In the genomic region with DNA sequence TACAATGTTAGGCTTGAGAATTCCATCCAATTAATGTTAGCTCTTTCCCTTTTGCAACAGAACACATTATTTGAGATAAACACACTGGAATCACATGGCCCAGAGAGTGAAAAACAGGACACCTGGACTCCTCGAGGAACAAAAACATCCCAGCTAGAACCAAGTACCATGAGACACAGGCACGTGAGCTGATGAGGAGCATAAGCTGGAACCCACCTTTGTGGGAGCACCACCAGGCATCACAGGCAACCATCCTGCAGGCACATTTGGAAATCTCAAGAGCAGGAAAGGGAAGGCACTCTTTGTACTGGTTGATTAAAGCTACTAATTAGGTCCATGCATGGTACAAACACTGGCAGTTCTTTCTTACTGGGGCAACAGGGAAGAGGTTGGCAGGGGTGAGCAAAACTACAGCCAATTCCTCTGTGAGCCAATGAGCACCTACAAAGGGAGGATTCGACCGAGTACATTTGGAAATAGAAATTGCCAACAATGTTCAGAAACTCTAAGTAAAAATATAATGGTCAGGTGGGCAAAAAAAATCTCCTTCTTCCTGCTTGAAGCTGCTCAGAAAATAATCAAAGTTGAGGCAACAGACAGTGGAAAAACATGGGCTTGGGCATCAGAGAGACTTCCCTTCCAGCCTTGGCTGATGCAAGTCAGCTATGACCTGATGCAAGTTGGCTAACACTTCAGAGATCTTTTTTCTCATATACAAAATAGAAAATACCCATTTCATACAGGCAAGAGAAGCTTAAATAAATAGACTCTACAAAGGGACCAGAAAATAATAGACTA, we compare ENCODE assay signal across 1 cellular context.
A peak's percentile ranks its signal among the peaks of the same experiment; 100 is the strongest.
TF ChIP-seq lines count a peak whose summit lies in the region.

No MANE protein-coding gene starts in this region.

TF ChIP-seq in K562, 482 proteins besides CTCF, POLR2A, EP300 and RAD21 (continued from another document):
- TF ChIP-seq, protein P1, sequence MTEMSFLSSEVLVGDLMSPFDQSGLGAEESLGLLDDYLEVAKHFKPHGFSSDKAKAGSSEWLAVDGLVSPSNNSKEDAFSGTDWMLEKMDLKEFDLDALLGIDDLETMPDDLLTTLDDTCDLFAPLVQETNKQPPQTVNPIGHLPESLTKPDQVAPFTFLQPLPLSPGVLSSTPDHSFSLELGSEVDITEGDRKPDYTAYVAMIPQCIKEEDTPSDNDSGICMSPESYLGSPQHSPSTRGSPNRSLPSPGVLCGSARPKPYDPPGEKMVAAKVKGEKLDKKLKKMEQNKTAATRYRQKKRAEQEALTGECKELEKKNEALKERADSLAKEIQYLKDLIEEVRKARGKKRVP (CRISPR knock-in tag; IDR thresholded peaks at IDR 0.05): peak; percentile 71
- TF ChIP-seq, protein P2, sequence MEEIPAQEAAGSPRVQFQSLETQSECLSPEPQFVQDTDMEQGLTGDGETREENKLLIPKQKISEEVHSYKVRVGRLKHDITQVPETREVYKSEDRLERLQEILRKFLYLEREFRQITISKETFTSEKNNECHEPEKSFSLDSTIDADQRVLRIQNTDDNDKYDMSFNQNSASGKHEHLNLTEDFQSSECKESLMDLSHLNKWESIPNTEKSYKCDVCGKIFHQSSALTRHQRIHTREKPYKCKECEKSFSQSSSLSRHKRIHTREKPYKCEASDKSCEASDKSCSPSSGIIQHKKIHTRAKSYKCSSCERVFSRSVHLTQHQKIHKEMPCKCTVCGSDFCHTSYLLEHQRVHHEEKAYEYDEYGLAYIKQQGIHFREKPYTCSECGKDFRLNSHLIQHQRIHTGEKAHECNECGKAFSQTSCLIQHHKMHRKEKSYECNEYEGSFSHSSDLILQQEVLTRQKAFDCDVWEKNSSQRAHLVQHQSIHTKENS (CRISPR knock-in tag; IDR thresholded peaks at IDR 0.05): no peak
- TF ChIP-seq, protein P3, sequence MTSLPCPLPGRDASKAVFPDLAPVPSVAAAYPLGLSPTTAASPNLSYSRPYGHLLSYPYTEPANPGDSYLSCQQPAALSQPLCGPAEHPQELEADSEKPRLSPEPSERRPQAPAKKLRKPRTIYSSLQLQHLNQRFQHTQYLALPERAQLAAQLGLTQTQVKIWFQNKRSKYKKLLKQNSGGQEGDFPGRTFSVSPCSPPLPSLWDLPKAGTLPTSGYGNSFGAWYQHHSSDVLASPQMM (CRISPR knock-in tag; IDR thresholded peaks at IDR 0.05): no peak
- TF ChIP-seq, protein P4, sequence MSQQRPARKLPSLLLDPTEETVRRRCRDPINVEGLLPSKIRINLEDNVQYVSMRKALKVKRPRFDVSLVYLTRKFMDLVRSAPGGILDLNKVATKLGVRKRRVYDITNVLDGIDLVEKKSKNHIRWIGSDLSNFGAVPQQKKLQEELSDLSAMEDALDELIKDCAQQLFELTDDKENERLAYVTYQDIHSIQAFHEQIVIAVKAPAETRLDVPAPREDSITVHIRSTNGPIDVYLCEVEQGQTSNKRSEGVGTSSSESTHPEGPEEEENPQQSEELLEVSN (IDR thresholded peaks at IDR 0.05; ENCODE audit: borderline replicate concordance in 1 of 2, extremely low read depth in 1 of 2, insufficient read depth in 1 of 2, insufficient read length in 1 of 2, low read depth in 1 of 2, low read length in 1 of 2, poor library complexity in 1 of 2, severe bottlenecking in 1 of 2): no peak
- TF ChIP-seq BMI1 (IDR thresholded peaks at IDR 0.05; ENCODE audit: low read length) (no peak), KLF13 (tag; IDR thresholded peaks at IDR 0.05; ENCODE audit: borderline replicate concordance, low read depth) (no peak), HIVEP1 (CRISPR knock-in tag; IDR thresholded peaks at IDR 0.05) (no peak), KDM2B (CRISPR knock-in tag; IDR thresholded peaks at IDR 0.05) (no peak), HNRNPH1 (optimal IDR thresholded peaks at IDR 0.05; ENCODE audit: low read depth, low read length) (no peak), CREM (IDR thresholded peaks at IDR 0.05; ENCODE audit: low read depth) (no peak), ETS2 (tag; IDR thresholded peaks at IDR 0.05; ENCODE audit: borderline replicate concordance, poor library complexity, severe bottlenecking) (no peak), JUND (IDR thresholded peaks at IDR 0.05; ENCODE audit: borderline replicate concordance, low read depth, low read length) (peak; percentile 13; the same call in 1 of the 2 replicates), JUND (tag; IDR thresholded peaks at IDR 0.05; ENCODE audit: borderline replicate concordance, low read depth, low read length) (no peak), CEBPG (CRISPR knock-in tag; IDR thresholded peaks at IDR 0.05) (no peak), CEBPG (tag; conservative IDR thresholded peaks at IDR 0.05 in 1 of 2, IDR thresholded peaks at IDR 0.05 in 1 of 2) (peak; percentile 73 to 75)
- TF ChIP-seq, protein P5, sequence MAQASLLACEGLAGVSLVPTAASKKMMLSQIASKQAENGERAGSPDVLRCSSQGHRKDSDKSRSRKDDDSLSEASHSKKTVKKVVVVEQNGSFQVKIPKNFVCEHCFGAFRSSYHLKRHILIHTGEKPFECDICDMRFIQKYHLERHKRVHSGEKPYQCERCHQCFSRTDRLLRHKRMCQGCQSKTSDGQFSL (CRISPR knock-in tag; IDR thresholded peaks at IDR 0.05): no peak
- TF ChIP-seq, protein P5 (tag; IDR thresholded peaks at IDR 0.05): no peak
